ENCODE assay signal across 8 cellular contexts in genomic region chr18:6850396-6850795, GRCh38.
"Had no signal": no experiment of that assay in that cellular context is flagged by ENCODE, and none has a peak within 500 bp of the region (broad histone marks: within the 10 kb centered on the region; RNA-seq: fewer than 3 reads in every experiment).

No MANE protein-coding gene starts in this region.

- H3K4me1 ChIP-seq: HAP-1 had no signal

- H3K36me3 ChIP-seq: HAP-1 had no signal

- H3K4me3 ChIP-seq: GM23338, HAP-1 had no signal

- H3K4me3 Mint-ChIP-seq: GM23338, HFFc6, IgD-negative memory B cell had no signal

- H3K36me3 Mint-ChIP-seq: IgD-negative memory B cell had no signal

- ATAC-seq: GM23338, HCT116, HepG2 had no signal

- H3K9me3 ChIP-seq: HAP-1 had no signal

- H3K27ac ChIP-seq: HL-60 had no signal

- DNase-seq: H7, HFFc6 had no signal

- H3K27me3 Mint-ChIP-seq: IgD-negative memory B cell had no signal

- H3K27ac Mint-ChIP-seq: GM23338, HFFc6 had no signal

- H3K4me1 Mint-ChIP-seq: GM23338, IgD-negative memory B cell had no signal
